In genomic region chr10:13990918-13991317, GRCh38 we compare ENCODE assay signal across 2 cellular contexts.
TF ChIP-seq lines count a peak whose summit lies in the region.

No MANE protein-coding gene starts in this region.

TF ChIP-seq in liver, 16 proteins besides CTCF, POLR2A, EP300 and RAD21 (continued from another document):
- TF ChIP-seq ZBTB33 (IDR thresholded peaks at IDR 0.05) (no peak), EGR1 (IDR thresholded peaks at IDR 0.05; ENCODE audit: low read depth in 2 of 2) (no peak)

TF ChIP-seq in HepG2, 621 proteins besides CTCF, POLR2A, EP300 and RAD21 (continued from another document):
- TF ChIP-seq JUND (CRISPR knock-in tag; IDR thresholded peaks at IDR 0.05) (no peak), SOX6 (IDR thresholded peaks at IDR 0.05) (no peak), SOX6 (CRISPR knock-in tag; IDR thresholded peaks at IDR 0.05) (no peak), ZNF597 (CRISPR knock-in tag; IDR thresholded peaks at IDR 0.05) (no peak)
TF ChIP-seq in HepG2: peak in this region for 0.
